32 cellular contexts compared by ENCODE assay signal in the genomic region with DNA sequence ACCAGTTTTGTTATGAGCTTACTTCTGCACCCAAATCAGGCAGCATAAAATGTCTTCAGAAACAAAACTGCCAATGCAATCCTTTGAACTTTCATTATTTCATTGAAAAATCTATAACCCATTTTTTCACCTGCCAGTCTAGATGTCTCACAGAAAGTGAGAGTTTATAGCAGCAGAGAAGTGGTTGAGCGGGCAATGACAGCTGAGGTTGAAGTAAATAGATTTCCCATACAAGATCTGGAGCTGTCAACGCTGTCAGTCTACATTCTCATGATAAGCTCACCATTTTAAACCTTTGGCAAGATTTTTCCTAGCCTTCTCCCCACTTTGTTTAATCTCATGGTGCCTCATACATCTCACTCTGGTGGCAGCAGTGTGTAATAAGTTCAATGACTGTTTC.
"Had no signal": no experiment of that assay in that cellular context is flagged by ENCODE, and none has a peak within 500 bp of the region (broad histone marks: within the 10 kb centered on the region; RNA-seq: fewer than 3 reads in every experiment).

No MANE protein-coding gene starts in this region.

- H3K4me1 ChIP-seq: adrenal gland, ascending aorta, body of pancreas, breast epithelium had no signal

- H3K27ac ChIP-seq: adrenal gland, ascending aorta, body of pancreas, brain microvascular endothelial cell, breast epithelium, cardiac muscle cell had no signal

- H3K36me3 ChIP-seq: adrenal gland, ascending aorta, brain microvascular endothelial cell, breast epithelium, cardiac muscle cell had no signal

- ATAC-seq: activated naive CD4-positive, alpha-beta T cell treated with anti-CD3 and anti-CD28 coated beads, Interleukin-2, amount 50 U/mL, for 72 hours; activated naive CD8-positive, alpha-beta T cell treated with anti-CD3 and anti-CD28 coated beads, Interleukin-2, amount 50 U/mL, for 24 hours; activated T-cell treated with anti-CD3 and anti-CD28 coated beads, Interleukin-2, amount 50 U/mL, for 4 hours; activated T-cell treated with anti-CD3 and anti-CD28 coated beads, Interleukin-2, amount 50 U/mL, for 72 hours; activated T-helper 17 cell treated with anti-CD3 and anti-CD28 coated beads, Interleukin-2, amount 50 U/mL, for 72 hours; body of pancreas had no signal

- DNase-seq: activated effector memory CD4-positive, alpha-beta T cell treated with anti-CD3 and anti-CD28 coated beads, Interleukin-2, amount 50 U/mL, for 16 hours; activated effector memory CD4-positive, alpha-beta T cell treated with Interleukin-2 at 50 U/mL for 16 hours; activated gamma-delta T cell; activated gamma-delta T cell treated with Interleukin-2 at 50 U/mL for 16 hours; activated naive CD4-positive, alpha-beta T cell; activated naive CD4-positive, alpha-beta T cell treated with anti-CD3 and anti-CD28 coated beads for 36 hours; activated naive CD4-positive, alpha-beta T cell treated with anti-CD3 and anti-CD28 coated beads, Interleukin-2, amount 10 ng/mL, durations not matched to agents 7 days and 5 days; activated naive CD4-positive, alpha-beta T cell treated with anti-CD3 and anti-CD28 coated beads, Interleukin-2, amount 50 U/mL, for 16 hours; activated naive CD4-positive, alpha-beta T cell treated with Interleukin-2 at 50 U/mL for 16 hours; activated naive CD8-positive, alpha-beta T cell treated with anti-CD3 and anti-CD28 coated beads for 36 hours; activated naive CD8-positive, alpha-beta T cell treated with anti-CD3 and anti-CD28 coated beads, Interleukin-2, amount 10 ng/mL, durations not matched to agents 7 days and 5 days; activated naive CD8-positive, alpha-beta T cell treated with anti-CD3 and anti-CD28 coated beads, Interleukin-2, amount 50 U/mL, for 24 hours; activated T-cell treated with anti-CD3 and anti-CD28 coated beads, Interleukin-2, amount 50 U/mL, for 1 hour; activated T-cell treated with anti-CD3 and anti-CD28 coated beads, Interleukin-2, amount 50 U/mL, for 24 hours; activated T-cell treated with anti-CD3 and anti-CD28 coated beads, Interleukin-2, amount 50 U/mL, for 4 hours; activated T-cell treated with anti-CD3 and anti-CD28 coated beads, Interleukin-2, amount 50 U/mL, for 48 hours; activated T-cell treated with anti-CD3 and anti-CD28 coated beads, Interleukin-2, amount 50 U/mL, for 72 hours; adrenal gland; amniotic stem cell; amygdala; anterior cingulate cortex; aorta; body of pancreas; brain microvascular endothelial cell; caudate nucleus; central memory CD4-positive, alpha-beta T cell; cerebellar nuclear complex had no signal

- H3K4me3 ChIP-seq: adrenal gland, ascending aorta, body of pancreas, breast epithelium, cardiac muscle cell had no signal

- H3K9me3 ChIP-seq: adrenal gland, ascending aorta, body of pancreas, breast epithelium had no signal

- H3K27me3 ChIP-seq: adrenal gland, ascending aorta, body of pancreas, brain microvascular endothelial cell, breast epithelium, cardiac muscle cell had no signal
